In genomic region chr5:137642091-137642490, GRCh38 we compare ENCODE assay signal across 23 cellular contexts.
"Had no signal": no experiment of that assay in that cellular context is flagged by ENCODE, and none has a peak within 500 bp of the region (broad histone marks: within the 10 kb centered on the region; RNA-seq: fewer than 3 reads in every experiment).

No MANE protein-coding gene starts in this region.

- H3K36me3 ChIP-seq: MG63 had no signal

- DNase-seq: IMR-90; Karpas-422; KG1; MG63; NCI-H1092; NCI-H1105 treated with DMSO at 0.1 percent for 48 hours; NCI-H1417 treated with DMSO at 0.1 percent for 48 hours; NCI-H146; NCI-H1694 treated with DMSO at 0.1 percent for 48 hours; NCI-H1930; NCI-H2081; NCI-H2107; NCI-H2227 treated with DMSO at 0.1 percent for 48 hours; NCI-H524; NCI-H526 treated with DMSO at 0.1 percent for 48 hours; NCI-H774; NK-92 treated with Interleukin-12 subunit alpha and Interleukin-12 subunit beta, amount 100 ng/mL, for 24 hours; PC-3; SHP77; SK-N-SH had no signal

- H3K27ac ChIP-seq: RWPE1 had no signal

- H3K4me3 ChIP-seq: MG63 had no signal

- ATAC-seq: HepG2, Panc1 had no signal

- FAIRE-seq: HepG2 had no signal
